Comparison of ENCODE assay signal across 28 cellular contexts in the genomic region with DNA sequence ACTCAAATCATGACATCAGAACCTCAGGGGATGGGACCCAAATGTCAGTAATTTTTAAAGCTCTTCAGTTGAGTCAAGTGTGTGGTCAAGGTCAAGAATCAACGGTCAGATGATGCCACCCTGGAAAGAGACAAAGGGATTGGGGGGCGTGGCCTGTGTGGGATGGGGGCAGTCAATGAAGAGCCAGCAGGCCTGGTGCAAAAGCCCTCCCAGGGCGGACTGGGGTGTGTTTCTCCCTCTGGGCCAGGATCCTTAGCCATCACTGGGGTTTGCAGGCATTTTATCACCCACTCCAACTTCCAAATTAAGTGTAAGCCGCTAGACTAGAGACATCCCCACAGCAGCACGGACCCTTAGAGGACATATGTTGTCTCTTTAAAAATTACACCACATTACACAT.
"Had no signal": no experiment of that assay in that cellular context is flagged by ENCODE, and none has a peak within 500 bp of the region (broad histone marks: within the 10 kb centered on the region; RNA-seq: fewer than 3 reads in every experiment).

No MANE protein-coding gene starts in this region.

- H3K27ac Mint-ChIP-seq: activated CD4-positive, alpha-beta T cell treated with anti-CD3 and anti-CD28 coated beads, Interleukin-2, amount 10 ng/mL, durations not matched to agents 24 days and 14 days; activated naive CD4-positive, alpha-beta T cell treated with anti-CD3 and anti-CD28 coated beads for 36 hours; WTC11 had no signal

- H3K27me3 ChIP-seq: Peyer's patch, SJSA1 had no signal

- H3K4me3 Mint-ChIP-seq: activated CD4-positive, alpha-beta memory T cell treated with anti-CD3 and anti-CD28 coated beads, Interleukin-2, amount 10 ng/mL, durations not matched to agents 7 days and 5 days; activated CD4-positive, alpha-beta T cell treated with anti-CD3 and anti-CD28 coated beads, Interleukin-2, amount 10 ng/mL, durations not matched to agents 24 days and 14 days; activated naive CD4-positive, alpha-beta T cell treated with anti-CD3 and anti-CD28 coated beads for 36 hours; T-helper 1 cell treated with Interleukin-12 subunit alpha and Interleukin-12 subunit beta and Interleukin-4 antibody, amounts not matched to agents 30 μg/mL and 1 μg/mL, for 36 hours; WTC11 had no signal

- H3K36me3 Mint-ChIP-seq: WTC11 had no signal

- ATAC-seq: K562, SK-N-SH treated with all-trans-retinoic acid at 6 μM for 48 hours, WTC11 had no signal

- H3K27ac ChIP-seq: adrenal gland, Peyer's patch, RWPE1, SJSA1 had no signal

- H3K4me1 ChIP-seq: adrenal gland, SJSA1 had no signal

- DNase-seq: activated CD4-positive, alpha-beta memory T cell treated with anti-CD3 and anti-CD28 coated beads, Interleukin-2, amount 10 ng/mL, durations not matched to agents 7 days and 5 days; activated CD4-positive, alpha-beta T cell treated with anti-CD3 and anti-CD28 coated beads for 1 hour; activated CD4-positive, alpha-beta T cell treated with anti-CD3 and anti-CD28 coated beads, Interleukin-2, amount 10 ng/mL, durations not matched to agents 24 days and 14 days; activated CD8-positive, alpha-beta memory T cell treated with anti-CD3 and anti-CD28 coated beads, Interleukin-2, amount 50 U/mL, for 48 hours; activated effector memory CD4-positive, alpha-beta T cell treated with anti-CD3 and anti-CD28 coated beads, Interleukin-2, amount 50 U/mL, for 16 hours; activated naive CD4-positive, alpha-beta T cell treated with anti-CD3 and anti-CD28 coated beads for 36 hours; activated T-cell treated with anti-CD3 and anti-CD28 coated beads, Interleukin-2, amount 50 U/mL, for 1 hour; adrenal gland; anterior cingulate cortex; central memory CD4-positive, alpha-beta T cell; Karpas-422; MM.1S; NCI-H1105; NCI-H1436; NCI-H1694 treated with DMSO at 0.1 percent for 48 hours; NCI-H2081; NCI-H524; Right ventricle myocardium superior; SW 1271; T-helper 9 cell had no signal

- H3K4me3 ChIP-seq: adrenal gland, K562, Peyer's patch, SJSA1 had no signal

- H3K9me3 ChIP-seq: adrenal gland, Peyer's patch, SJSA1 had no signal

- H3K36me3 ChIP-seq: adrenal gland, Peyer's patch, SJSA1 had no signal

- H3K27me3 Mint-ChIP-seq: activated naive CD8-positive, alpha-beta T cell had no signal
